13 cellular contexts compared by ENCODE assay signal in the genomic region with DNA sequence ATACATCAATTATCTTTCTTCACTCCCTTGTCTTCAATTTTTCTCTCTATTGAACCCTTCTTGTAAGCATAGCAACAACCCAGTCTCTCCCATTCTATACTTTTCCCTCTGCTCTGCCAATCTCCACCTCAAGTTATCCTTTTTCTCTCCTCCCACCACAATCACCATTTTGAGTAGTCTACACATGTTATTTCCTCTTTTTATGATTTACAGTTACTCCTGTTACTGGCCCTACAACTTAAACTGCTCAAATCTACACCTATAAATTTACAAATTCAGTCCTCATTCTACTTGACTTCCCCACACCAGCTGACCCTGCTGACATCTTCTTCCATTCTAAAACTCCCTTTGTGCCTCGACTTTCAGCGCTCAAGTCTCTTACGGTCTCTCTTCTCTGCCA.
DNase-seq lines count a peak whose midpoint lies in the region; ATAC-seq, FAIRE-seq and TF ChIP-seq lines count a peak whose summit lies in the region.
"Had no signal": no experiment of that assay in that cellular context is flagged by ENCODE, and none has a peak within 500 bp of the region (broad histone marks: within the 10 kb centered on the region; RNA-seq: fewer than 3 reads in every experiment).

No MANE protein-coding gene starts in this region.

- BruUV-seq in GM12878 (replicated peaks; lab: Mats Ljungman, UMichigan): no TSS peak

- POLR2A ChIA-PET in CD4-positive, alpha-beta T cell (lab: Charles Lee): no interaction called here
- POLR2A ChIA-PET in GM12878 (lab: Charles Lee): interaction anchor here (0.6 kb wide), 2 partner anchors 57 to 134 kb away, joined by 5 to 7 read pairs; no protein-coding TSS in a partner anchor

- peaks cover 4% of the 10 kb centered on the region for H3K4me1 ChIP-seq in GM12878 (ENCODE audit: control insufficient read depth, insufficient read depth, low read length)
- H3K4me1 ChIP-seq: Peyer's patch had no signal

- no peak overlapping the region for H3K27ac ChIP-seq in CD4-positive, alpha-beta T cell (ENCODE audit: low read depth, low read length)
- no peak overlapping the region; the same call in 1 of the 2 replicates for H3K27ac ChIP-seq in GM12878 (ENCODE audit: control insufficient read depth, insufficient read depth)
- H3K27ac ChIP-seq: esophagus squamous epithelium, Peyer's patch had no signal

- intact Hi-C loops in CD4-positive, alpha-beta T cell (cut with DNase I, micrococcal nuclease): loop anchor here in 1 of 2 experiments (10.0 kb wide), 1 partner anchor 51 kb away; no protein-coding TSS in a partner anchor
- intact Hi-C loops in GM12878 (cut with micrococcal nuclease; ENCODE audit: unreplicated experiment): no loop called here

- no peak overlapping the region for H3K4me2 ChIP-seq in GM12878 (ENCODE audit: control insufficient read depth, insufficient read depth)

- no peak for TF ChIP-seq RAD21 in GM12878 (IDR thresholded peaks at IDR 0.05; ENCODE audit: insufficient read depth, low read depth, low read length)

- no peaks in the 10 kb centered on the region for H3K9me3 ChIP-seq in CD4-positive, alpha-beta T cell (ENCODE audit: control insufficient read depth, low read length)
- H3K9me3 ChIP-seq in GM12878 (replicated peaks; ENCODE audit: control insufficient read depth, insufficient read depth, low read length): no peaks in the 10 kb centered on the region
- H3K9me3 ChIP-seq: esophagus squamous epithelium, Peyer's patch had no signal

- no peak for TF ChIP-seq EP300 in GM12878 (IDR thresholded peaks at IDR 0.05; ENCODE audit: borderline replicate concordance in 1 of 2, control insufficient read depth in 1 of 2, low read depth in 2 of 2, low read length in 2 of 2)

- WGBS in GM12878 (ENCODE audit: insufficient coverage, insufficient replicate concordance, low lambda C conversion rate, missing lambda C conversion rate): 89% methylated on average over 3 of the region's 3 CpGs

- no peak overlapping the region for H3K4me3 Mint-ChIP-seq in CD4-positive, alpha-beta T cell
- no peak overlapping the region for H3K4me3 Mint-ChIP-seq in nephron

- no peaks in the 10 kb centered on the region for H4K20me1 ChIP-seq in GM12878 (ENCODE audit: control insufficient read depth, insufficient read depth)

- no peaks in the 10 kb centered on the region; a peak in 2 of 4 replicates for H3K36me3 ChIP-seq in GM12878 (ENCODE audit: control insufficient read depth in 2 of 2, insufficient read depth in 2 of 2, low read length in 1 of 2)

- DNase-seq in CD4-positive, alpha-beta T cell: no peak
- DNase-seq in Kasumi-1 (lab: John Stamatoyannopoulos, UW) (peak; percentile 67 to 70), GM12878 (ENCODE audit: low read depth, low spot score) (no peak), HTR-8/SVneo (ENCODE audit: insufficient read length, low spot score) (no peak)
- DNase-seq in activated CD4-positive, CD25-positive, alpha-beta regulatory T cell (lab: John Stamatoyannopoulos, UW): no peak
- DNase-seq in NK-92 treated with Interleukin-12 subunit alpha and Interleukin-12 subunit beta, amount 100 ng/mL, for 24 hours (lab: John Stamatoyannopoulos, UW): no peak
- DNase-seq: COR-L47, esophagus squamous epithelium, NCI-H2107, Peyer's patch had no signal

- no peak overlapping the region for H2AFZ ChIP-seq in GM12878 (ENCODE audit: control insufficient read depth, low read depth, low read length)

- RAD21 ChIA-PET in GM12878 (lab: Charles Lee; ENCODE audit: unreplicated experiment): interaction anchor here (1.0 to 2.5 kb wide), 3 partner anchors 8 to 16 kb away, joined by 3 to 6 read pairs (median 3); no protein-coding TSS in a partner anchor

- H3K27me3 ChIP-seq in CD4-positive, alpha-beta T cell (ENCODE audit: control insufficient read depth, insufficient read depth, low read length): no peaks in the 10 kb centered on the region
- H3K27me3 ChIP-seq in GM12878 (replicated peaks in 1 of 2; ENCODE audit: control insufficient read depth in 2 of 2, insufficient read depth in 2 of 2, low read length in 1 of 2): no peaks in the 10 kb centered on the region
- H3K27me3 ChIP-seq: esophagus squamous epithelium, Peyer's patch had no signal

- no peak for TF ChIP-seq POLR2A in GM12878 (IDR thresholded peaks at IDR 0.05; ENCODE audit: low read depth, low read length)

- no peak overlapping the region for H3K9ac ChIP-seq in GM12878 (ENCODE audit: control insufficient read depth, insufficient read depth, low read length)

- CTCF ChIA-PET in CD4-positive, alpha-beta T cell (lab: Charles Lee): no interaction called here
- CTCF ChIA-PET in GM12878 (lab: Yijun Ruan, JAX): interaction anchor here (1.0 to 1.5 kb wide), 3 partner anchors 10 to 20 kb away, joined by 3 to 8 read pairs (median 6); no protein-coding TSS in a partner anchor

- H3K4me3 ChIP-seq in GM12878: no peak overlapping the region
- H3K4me3 ChIP-seq: esophagus squamous epithelium, Peyer's patch had no signal

- no peaks in the 10 kb centered on the region for H3K79me2 ChIP-seq in GM12878 (ENCODE audit: control insufficient read depth, insufficient read depth, low read length)

- H3K4me1 Mint-ChIP-seq in CD4-positive, alpha-beta T cell (ENCODE audit: low read depth): peaks cover 25% of the 10 kb centered on the region
- peaks cover 12% of the 10 kb centered on the region for H3K4me1 Mint-ChIP-seq in nephron

- SMC1A ChIA-PET in GM12878 (lab: Charles Lee; ENCODE audit: uncharacterized antibody, unreplicated experiment): interaction anchor here (1.0 to 1.6 kb wide), 6 partner anchors 11 to 222 kb away, joined by 3 to 7 read pairs (median 4); no protein-coding TSS in a partner anchor

- no peak for FAIRE-seq in GM12878 (lab: Jason Lieb, UNC)
- no peak for FAIRE-seq in HTR-8/SVneo (lab: Jason Lieb, UNC)

- peaks cover 47% of the 10 kb centered on the region for H3K36me3 Mint-ChIP-seq in CD4-positive, alpha-beta T cell (ENCODE audit: low read depth)
- peaks cover 53% of the 10 kb centered on the region for H3K36me3 Mint-ChIP-seq in nephron (ENCODE audit: low read depth)

- no peak for TF ChIP-seq CTCF in CD4-positive, alpha-beta T cell (IDR thresholded peaks at IDR 0.05)
- no peak for TF ChIP-seq CTCF in GM12878 (IDR thresholded peaks at IDR 0.05 in 2 of 3, conservative IDR thresholded peaks at IDR 0.05 in 1 of 3; ENCODE audit: control insufficient read depth in 2 of 3, extremely low read depth in 1 of 3, insufficient read depth in 1 of 3, low read depth in 3 of 3, low read length in 3 of 3)
- no peak for TF ChIP-seq CTCF in nephron (IDR thresholded peaks at IDR 0.05; ENCODE audit: unreplicated experiment in 3 of 3)

- no peak for ATAC-seq in CD4-positive, alpha-beta T cell (ENCODE audit: poor library complexity)
- ATAC-seq in GM12878 (peak; percentile 34; the same call in 2 of the 3 replicates), HG03378 (IDR thresholded peaks at IDR 0.05; ENCODE audit: unreplicated experiment) (no peak)
- ATAC-seq: HCT116 had no signal

- no peaks in the 10 kb centered on the region for H3K9me3 Mint-ChIP-seq in CD4-positive, alpha-beta T cell
- no peaks in the 10 kb centered on the region for H3K9me3 Mint-ChIP-seq in nephron

- no peaks in the 10 kb centered on the region for H3K27me3 Mint-ChIP-seq in CD4-positive, alpha-beta T cell
- no peaks in the 10 kb centered on the region for H3K27me3 Mint-ChIP-seq in nephron (ENCODE audit: low read depth)

- in situ Hi-C loops in GM12878 (cut with MboI): no loop called here

- peak overlapping the region; percentile 12 for H3K27ac Mint-ChIP-seq in CD4-positive, alpha-beta T cell
- peak overlapping the region; percentile 47 to 70 (median 59) for H3K27ac Mint-ChIP-seq in nephron

TF ChIP-seq in GM12878, 131 proteins besides CTCF, POLR2A, EP300 and RAD21 (continues in another document):
- TF ChIP-seq PAX5 (IDR thresholded peaks at IDR 0.05; ENCODE audit: borderline replicate concordance, low read depth, low read length) (no peak), MYB (IDR thresholded peaks at IDR 0.05; ENCODE audit: borderline replicate concordance, low read depth, low read length) (no peak), FOXM1 (IDR thresholded peaks at IDR 0.05; ENCODE audit: low read depth, low read length) (no peak), JUNB (IDR thresholded peaks at IDR 0.05) (no peak), KLF5 (IDR thresholded peaks at IDR 0.05; ENCODE audit: partially characterized antibody) (no peak)
- TF ChIP-seq, protein P1, sequence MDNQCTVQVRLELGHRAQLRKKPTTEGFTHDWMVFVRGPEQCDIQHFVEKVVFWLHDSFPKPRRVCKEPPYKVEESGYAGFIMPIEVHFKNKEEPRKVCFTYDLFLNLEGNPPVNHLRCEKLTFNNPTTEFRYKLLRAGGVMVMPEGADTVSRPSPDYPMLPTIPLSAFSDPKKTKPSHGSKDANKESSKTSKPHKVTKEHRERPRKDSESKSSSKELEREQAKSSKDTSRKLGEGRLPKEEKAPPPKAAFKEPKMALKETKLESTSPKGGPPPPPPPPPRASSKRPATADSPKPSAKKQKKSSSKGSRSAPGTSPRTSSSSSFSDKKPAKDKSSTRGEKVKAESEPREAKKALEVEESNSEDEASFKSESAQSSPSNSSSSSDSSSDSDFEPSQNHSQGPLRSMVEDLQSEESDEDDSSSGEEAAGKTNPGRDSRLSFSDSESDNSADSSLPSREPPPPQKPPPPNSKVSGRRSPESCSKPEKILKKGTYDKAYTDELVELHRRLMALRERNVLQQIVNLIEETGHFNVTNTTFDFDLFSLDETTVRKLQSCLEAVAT (IDR thresholded peaks at IDR 0.05): peak; percentile 68; the same call in 1 of the 2 replicates
- TF ChIP-seq, protein P2, sequence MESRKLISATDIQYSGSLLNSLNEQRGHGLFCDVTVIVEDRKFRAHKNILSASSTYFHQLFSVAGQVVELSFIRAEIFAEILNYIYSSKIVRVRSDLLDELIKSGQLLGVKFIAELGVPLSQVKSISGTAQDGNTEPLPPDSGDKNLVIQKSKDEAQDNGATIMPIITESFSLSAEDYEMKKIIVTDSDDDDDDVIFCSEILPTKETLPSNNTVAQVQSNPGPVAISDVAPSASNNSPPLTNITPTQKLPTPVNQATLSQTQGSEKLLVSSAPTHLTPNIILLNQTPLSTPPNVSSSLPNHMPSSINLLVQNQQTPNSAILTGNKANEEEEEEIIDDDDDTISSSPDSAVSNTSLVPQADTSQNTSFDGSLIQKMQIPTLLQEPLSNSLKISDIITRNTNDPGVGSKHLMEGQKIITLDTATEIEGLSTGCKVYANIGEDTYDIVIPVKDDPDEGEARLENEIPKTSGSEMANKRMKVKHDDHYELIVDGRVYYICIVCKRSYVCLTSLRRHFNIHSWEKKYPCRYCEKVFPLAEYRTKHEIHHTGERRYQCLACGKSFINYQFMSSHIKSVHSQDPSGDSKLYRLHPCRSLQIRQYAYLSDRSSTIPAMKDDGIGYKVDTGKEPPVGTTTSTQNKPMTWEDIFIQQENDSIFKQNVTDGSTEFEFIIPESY (IDR thresholded peaks at IDR 0.05): no peak

Comparison
In these comparisons a context has a peak if more than half of its experiments do, and no peak if none do; other contexts are left out.
1. DNase-seq: peak in Kasumi-1 (2 of 2); none in CD4-positive, alpha-beta T cell (0 of 10), GM12878 (single experiment), activated CD4-positive, CD25-positive, alpha-beta regulatory T cell (0 of 4), NK-92 treated with Interleukin-12 subunit alpha and Interleukin-12 subunit beta, amount 100 ng/mL, for 24 hours (single experiment) and HTR-8/SVneo (single experiment).